ENCODE assay signal across 7 cellular contexts in the genomic region with DNA sequence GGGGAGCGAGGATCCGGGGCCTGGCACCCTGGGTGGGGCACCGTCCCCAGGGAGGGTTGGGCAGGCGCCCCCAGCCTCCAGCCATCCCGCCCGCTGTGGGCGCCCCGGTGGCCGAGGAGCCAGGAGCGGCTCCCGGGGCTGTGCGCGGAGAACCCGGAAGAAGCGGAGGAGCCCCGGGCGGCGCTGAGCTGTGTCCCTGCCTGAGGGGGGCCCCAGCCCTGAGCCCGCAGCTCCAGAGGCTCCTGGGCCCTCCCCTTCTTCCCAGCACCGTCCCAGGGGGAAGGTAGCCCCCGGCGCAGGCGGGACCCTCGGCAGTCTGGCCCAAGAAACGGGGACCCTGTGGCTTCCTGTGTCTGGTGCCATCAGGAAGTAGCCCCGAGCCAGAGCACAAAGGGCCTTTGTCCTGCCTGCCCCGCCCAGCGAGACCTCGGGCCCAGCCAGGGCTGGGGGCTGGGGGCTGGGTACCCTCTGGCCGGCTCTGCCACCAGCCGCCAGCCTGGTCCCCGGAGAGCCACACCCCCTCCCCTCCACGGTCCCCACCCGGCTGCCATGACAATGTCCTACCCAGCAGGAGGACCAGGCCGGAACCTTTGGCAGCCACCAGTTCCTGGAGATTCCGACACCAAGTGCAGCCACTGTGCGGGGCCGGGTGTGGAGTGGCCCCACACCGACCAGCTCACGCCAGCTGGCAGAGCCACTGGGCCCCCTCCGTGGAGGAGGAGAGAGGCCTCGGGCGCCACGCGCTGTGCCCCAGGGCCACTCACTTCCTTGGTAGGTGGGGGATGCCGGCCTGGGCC. TPM values are rescaled to one million over a fixed set of nuclear protein-coding genes. Genes with fewer than 3 reads are reported as not detected.
DNase-seq lines count a peak whose midpoint lies in the region; ATAC-seq, FAIRE-seq and TF ChIP-seq lines count a peak whose summit lies in the region.

No MANE protein-coding gene starts in this region.

- H3K4ac ChIP-seq in mesenchymal stem cell (ENCODE audit: low read depth in 1 of 2, low read length in 2 of 2) = peak overlapping the region; percentile 69 to 96

- H4K8ac ChIP-seq in mesenchymal stem cell (ENCODE audit: low read length) = peak overlapping the region; percentile 97

- H3K4me3 ChIP-seq in endothelial cell of umbilical vein (replicated peaks in 1 of 3; ENCODE audit: insufficient read depth in 1 of 3, low read depth in 1 of 3, low read length in 3 of 3) (peak overlapping the region in 2 of 3 experiments; percentile 1 to 46), mesenchymal stem cell (ENCODE audit: insufficient read depth in 1 of 2, low read depth in 1 of 2, low read length in 2 of 2) (peak overlapping the region; percentile 39 to 80), tibial artery (peak overlapping the region; percentile 61 to 93)

- peak overlapping the region; percentile 98 for H2BK120ac ChIP-seq in mesenchymal stem cell (ENCODE audit: low read depth, low read length)

- H4K91ac ChIP-seq in mesenchymal stem cell (ENCODE audit: low read length) = peak overlapping the region; percentile 98

- DNase-seq in activated CD4-positive, alpha-beta T cell treated with anti-CD3 and anti-CD28 coated beads, Interleukin-2, amount 10 ng/mL, durations not matched to agents 24 days and 14 days = peak; percentile 82
- DNase-seq in endothelial cell of umbilical vein (ENCODE audit: low read depth, low spot score) (peak; percentile 38), mesenchymal stem cell (peak; percentile 37), tibial artery (peak in 1 of 2 donors; percentile 28), 8988T (no peak)

- H3K36me3 ChIP-seq in endothelial cell of umbilical vein (ENCODE audit: control insufficient read depth in 2 of 2, extremely low read depth in 1 of 2, insufficient read depth in 2 of 2, low read length in 2 of 2) (no peaks in the 10 kb centered on the region), mesenchymal stem cell (ENCODE audit: control insufficient read depth in 1 of 2, insufficient read depth in 2 of 2, low read depth in 1 of 2, low read length in 2 of 2) (peaks cover 0 to 15% of the 10 kb centered on the region in 2 experiments), tibial artery (no peaks in the 10 kb centered on the region)

- 38% methylated on average over 43 of the region's 46 CpGs for WGBS in mesenchymal stem cell

- peak; percentile 63 for FAIRE-seq in endothelial cell of umbilical vein (lab: Jason Lieb, UNC)

- H3K27me3 ChIP-seq in endothelial cell of umbilical vein (ENCODE audit: control insufficient read depth in 2 of 2, insufficient read depth in 2 of 2, low read length in 2 of 2) (no peaks in the 10 kb centered on the region), mesenchymal stem cell (ENCODE audit: control insufficient read depth in 1 of 2, insufficient read depth in 1 of 2, low read length in 2 of 2) (peaks cover 0 to 23% of the 10 kb centered on the region in 2 experiments), tibial artery (peaks cover 2 to 19% of the 10 kb centered on the region in 2 donors)

- peak overlapping the region; percentile 90 for H2AK5ac ChIP-seq in mesenchymal stem cell (ENCODE audit: low read length, severe bottlenecking)

- intact Hi-C loops in activated CD4-positive, alpha-beta T cell treated with anti-CD3 and anti-CD28 coated beads, Interleukin-2, amount 10 ng/mL, durations not matched to agents 24 days and 14 days (cut with micrococcal nuclease) = loop anchor here (5.0 kb wide), 1 partner anchor 49 kb away; a partner anchor contains a TSS
- intact Hi-C loops in endothelial cell of umbilical vein (cut with micrococcal nuclease) = loop anchor here (1.0 kb wide), 2 partner anchors 36 to 72 kb away; no protein-coding TSS in a partner anchor
- intact Hi-C loops in tibial artery (cut with DNase I; ENCODE audit: low total_unique reads) = no loop called here

- H3K4me3 Mint-ChIP-seq in activated CD4-positive, alpha-beta T cell treated with anti-CD3 and anti-CD28 coated beads, Interleukin-2, amount 10 ng/mL, durations not matched to agents 24 days and 14 days = peak overlapping the region; percentile 54

- no peaks in the 10 kb centered on the region for H3K4me1 Mint-ChIP-seq in activated CD4-positive, alpha-beta T cell treated with anti-CD3 and anti-CD28 coated beads, Interleukin-2, amount 10 ng/mL, durations not matched to agents 24 days and 14 days

- no peaks in the 10 kb centered on the region for H3K9me1 ChIP-seq in endothelial cell of umbilical vein (replicated peaks; ENCODE audit: control insufficient read depth, extremely low read depth, insufficient read depth, low read length)

- dilution Hi-C loops in endothelial cell of umbilical vein (cut with MboI; ENCODE audit: extremely low pct_ligation_motif_present, low sequenced_read_pairs) = no loop called here

- H3K27ac Mint-ChIP-seq in activated CD4-positive, alpha-beta T cell treated with anti-CD3 and anti-CD28 coated beads, Interleukin-2, amount 10 ng/mL, durations not matched to agents 24 days and 14 days = no peak overlapping the region

- H3K27me3 Mint-ChIP-seq in activated CD4-positive, alpha-beta T cell treated with anti-CD3 and anti-CD28 coated beads, Interleukin-2, amount 10 ng/mL, durations not matched to agents 24 days and 14 days = no peaks in the 10 kb centered on the region

- no peaks in the 10 kb centered on the region for H4K20me1 ChIP-seq in endothelial cell of umbilical vein (replicated peaks; ENCODE audit: control insufficient read depth, extremely low read depth, insufficient read depth, low read length)

- peak overlapping the region; percentile 9 to 94 for H2BK12ac ChIP-seq in mesenchymal stem cell (ENCODE audit: low read length in 2 of 2)

- TF ChIP-seq CTCF in endothelial cell of umbilical vein (IDR thresholded peaks at IDR 0.05; ENCODE audit: extremely low read depth in 1 of 2, insufficient read depth in 1 of 2, low read depth in 1 of 2, low read length in 2 of 2) (no peak), tibial artery (IDR thresholded peaks at IDR 0.05) (no peak)

- no peaks in the 10 kb centered on the region for H3K9me3 ChIP-seq in endothelial cell of umbilical vein (replicated peaks; ENCODE audit: control insufficient read depth, insufficient read depth, low read length)
- H3K9me3 ChIP-seq in mesenchymal stem cell (ENCODE audit: control insufficient read depth, low read length) = no peaks in the 10 kb centered on the region
- no peaks in the 10 kb centered on the region for H3K9me3 ChIP-seq in tibial artery

- peak overlapping the region; percentile 90 to 97 for H3K18ac ChIP-seq in mesenchymal stem cell (ENCODE audit: low read depth in 1 of 2, low read length in 2 of 2)

- peak overlapping the region in 1 of 2 experiments; percentile 46 for H3K23ac ChIP-seq in mesenchymal stem cell (ENCODE audit: low read length in 2 of 2)

- H2BK5ac ChIP-seq in mesenchymal stem cell (ENCODE audit: low read depth, low read length, poor library complexity, severe bottlenecking) = peak overlapping the region; percentile 68

- H3K4me1 ChIP-seq in endothelial cell of umbilical vein (ENCODE audit: control insufficient read depth, extremely low read depth, insufficient read depth, low read length) (peaks cover 14% of the 10 kb centered on the region), mesenchymal stem cell (ENCODE audit: control insufficient read depth, insufficient read depth, low read depth, low read length) (peaks cover 40% of the 10 kb centered on the region), tibial artery (peaks cover 0 to 17% (median 8%) of the 10 kb centered on the region in 4 donors)

- peak overlapping the region; percentile 76 for H3K9ac ChIP-seq in endothelial cell of umbilical vein (replicated peaks; ENCODE audit: extremely low read depth, insufficient read depth, low read length)
- H3K9ac ChIP-seq in mesenchymal stem cell (ENCODE audit: low read length) = peak overlapping the region; percentile 89

- H3K14ac ChIP-seq in mesenchymal stem cell (ENCODE audit: low read length in 2 of 2) = peak overlapping the region in 1 of 2 experiments; percentile 95

- no peaks in the 10 kb centered on the region for H3K79me2 ChIP-seq in endothelial cell of umbilical vein (ENCODE audit: control insufficient read depth, insufficient read depth, low read length)

- CTCF ChIA-PET in endothelial cell of umbilical vein (lab: Charles Lee) = interaction anchor here (1.0 to 2.0 kb wide), 3 partner anchors 36 to 174 kb away, joined by 3 to 6 read pairs (median 5); no protein-coding TSS in a partner anchor

- peaks cover 1% of the 10 kb centered on the region for H3K79me1 ChIP-seq in mesenchymal stem cell (replicated peaks; ENCODE audit: low read length, poor library complexity, severe bottlenecking)

- TF ChIP-seq POLR2A in endothelial cell of umbilical vein (IDR thresholded peaks at IDR 0.05; ENCODE audit: low read depth, low read length) = peak; percentile 14

- TSS peak; percentile 77 for BruUV-seq in endothelial cell of umbilical vein (replicated peaks; lab: Mats Ljungman, UMichigan)

- ATAC-seq in GM18498 (IDR thresholded peaks at IDR 0.05; ENCODE audit: unreplicated experiment) (peak; percentile 51), HG03342 (IDR thresholded peaks at IDR 0.05; ENCODE audit: unreplicated experiment) (peak; percentile 39)

- H2BK15ac ChIP-seq in mesenchymal stem cell (ENCODE audit: low read depth, poor library complexity, severe bottlenecking) = peak overlapping the region; percentile 98

- H3K36me3 Mint-ChIP-seq in activated CD4-positive, alpha-beta T cell treated with anti-CD3 and anti-CD28 coated beads, Interleukin-2, amount 10 ng/mL, durations not matched to agents 24 days and 14 days (ENCODE audit: low read depth) = peaks cover 2% of the 10 kb centered on the region

- H3K9me3 Mint-ChIP-seq in activated CD4-positive, alpha-beta T cell treated with anti-CD3 and anti-CD28 coated beads, Interleukin-2, amount 10 ng/mL, durations not matched to agents 24 days and 14 days = peaks cover 4% of the 10 kb centered on the region

- H3K27ac ChIP-seq in endothelial cell of umbilical vein (ENCODE audit: insufficient read depth, low read depth, low read length) = peak overlapping the region; percentile 49
- no peak overlapping the region for H3K27ac ChIP-seq in mesenchymal stem cell (ENCODE audit: low read length, poor library complexity, severe bottlenecking)
- H3K27ac ChIP-seq in tibial artery = peak overlapping the region; percentile 92 to 93

- H2AFZ ChIP-seq in endothelial cell of umbilical vein (ENCODE audit: low read depth, low read length) (peak overlapping the region; percentile 89), mesenchymal stem cell (ENCODE audit: low read depth, low read length) (peak overlapping the region; percentile 47)

- H3K4me2 ChIP-seq in endothelial cell of umbilical vein (ENCODE audit: insufficient read depth, low read length) (peak overlapping the region; percentile 33), mesenchymal stem cell (ENCODE audit: low read length, poor library complexity, severe bottlenecking) (peak overlapping the region; percentile 86)

- POLR2A ChIA-PET in endothelial cell of umbilical vein (lab: Charles Lee) = no interaction called here

RNA-seq across cellular contexts. Expression of a gene that starts 15.6 kb away (rescaled TPM):
- not detected in 2 replicates for total RNA-seq in activated CD4-positive, alpha-beta T cell treated with anti-CD3 and anti-CD28 coated beads, Interleukin-2, amount 10 ng/mL, durations not matched to agents 24 days and 14 days
- not detected in 2 replicates for total RNA-seq in endothelial cell of umbilical vein
- not detected in 2 replicates for polyA plus RNA-seq in endothelial cell of umbilical vein
- polyA plus RNA-seq in endothelial cell of umbilical vein (2011; cell fraction: cytosol; rRNA removed) = not detected in 2 replicates
- polyA plus RNA-seq in endothelial cell of umbilical vein (2011; cell fraction: nucleus; rRNA removed) = not detected in 2 replicates
- not detected in 2 replicates for polyA plus RNA-seq in endothelial cell of umbilical vein (2012)
- not detected in 2 replicates for polyA minus RNA-seq in endothelial cell of umbilical vein
- not detected for polyA minus RNA-seq in endothelial cell of umbilical vein (2011; cell fraction: cytosol; rRNA and poly(A)+ RNA removed)
- not detected in 2 replicates for polyA minus RNA-seq in endothelial cell of umbilical vein (2011; cell fraction: nucleus; rRNA and poly(A)+ RNA removed)
- not detected for polyA plus RNA-seq in mesenchymal stem cell (2013, experiment 1 of 2)
- polyA plus RNA-seq in mesenchymal stem cell (2013, experiment 2 of 2) = not detected

RNA-seq across cellular contexts. Expression of a gene that starts 42.2 kb away (rescaled TPM):
- total RNA-seq in activated CD4-positive, alpha-beta T cell treated with anti-CD3 and anti-CD28 coated beads, Interleukin-2, amount 10 ng/mL, durations not matched to agents 24 days and 14 days = 24.5 and 28.0 TPM in 2 replicates
- 19.7 and 20.1 TPM in 2 replicates for total RNA-seq in endothelial cell of umbilical vein
- polyA plus RNA-seq in endothelial cell of umbilical vein = 16.1 and 20.1 TPM in 2 replicates
- polyA plus RNA-seq in endothelial cell of umbilical vein (2011; cell fraction: cytosol; rRNA removed) = 6.9 and 10.8 TPM in 2 replicates
- 34.3 and 36.5 TPM in 2 replicates for polyA plus RNA-seq in endothelial cell of umbilical vein (2011; cell fraction: nucleus; rRNA removed)
- 7.3 and 8.7 TPM in 2 replicates for polyA plus RNA-seq in endothelial cell of umbilical vein (2012)
- polyA minus RNA-seq in endothelial cell of umbilical vein = 3.6 and 4.6 TPM in 2 replicates
- 9.5 TPM for polyA minus RNA-seq in endothelial cell of umbilical vein (2011; cell fraction: cytosol; rRNA and poly(A)+ RNA removed)
- 6.0 and 13.7 TPM in 2 replicates for polyA minus RNA-seq in endothelial cell of umbilical vein (2011; cell fraction: nucleus; rRNA and poly(A)+ RNA removed)
- 7.6 TPM for polyA plus RNA-seq in mesenchymal stem cell (2013, experiment 1 of 2)
- 7.7 TPM for polyA plus RNA-seq in mesenchymal stem cell (2013, experiment 2 of 2)

RNA-seq across cellular contexts. Expression of a gene that starts 48.3 kb away (rescaled TPM):
- total RNA-seq in activated CD4-positive, alpha-beta T cell treated with anti-CD3 and anti-CD28 coated beads, Interleukin-2, amount 10 ng/mL, durations not matched to agents 24 days and 14 days = 250 and 254 TPM in 2 replicates
- not detected in 2 replicates for total RNA-seq in endothelial cell of umbilical vein
- not detected in 2 replicates for polyA plus RNA-seq in endothelial cell of umbilical vein
- 0.10 TPM in 1 of 2 replicates, not detected in the other for polyA plus RNA-seq in endothelial cell of umbilical vein (2011; cell fraction: cytosol; rRNA removed)
- polyA plus RNA-seq in endothelial cell of umbilical vein (2011; cell fraction: nucleus; rRNA removed) = not detected in 2 replicates
- polyA plus RNA-seq in endothelial cell of umbilical vein (2012) = not detected in 2 replicates
- not detected in 2 replicates for polyA minus RNA-seq in endothelial cell of umbilical vein
- not detected for polyA minus RNA-seq in endothelial cell of umbilical vein (2011; cell fraction: cytosol; rRNA and poly(A)+ RNA removed)
- not detected in 2 replicates for polyA minus RNA-seq in endothelial cell of umbilical vein (2011; cell fraction: nucleus; rRNA and poly(A)+ RNA removed)
- polyA plus RNA-seq in mesenchymal stem cell (2013, experiment 1 of 2) = not detected
- not detected for polyA plus RNA-seq in mesenchymal stem cell (2013, experiment 2 of 2)

RNA-seq across cellular contexts. Expression of a gene that starts 55.8 kb away (rescaled TPM):
- 692 and 702 TPM in 2 replicates for total RNA-seq in activated CD4-positive, alpha-beta T cell treated with anti-CD3 and anti-CD28 coated beads, Interleukin-2, amount 10 ng/mL, durations not matched to agents 24 days and 14 days
- total RNA-seq in endothelial cell of umbilical vein = 0.62 and 1.5 TPM in 2 replicates
- 0.55 and 1.4 TPM in 2 replicates for polyA plus RNA-seq in endothelial cell of umbilical vein
- 0.34 and 0.48 TPM in 2 replicates for polyA plus RNA-seq in endothelial cell of umbilical vein (2011; cell fraction: cytosol; rRNA removed)
- polyA plus RNA-seq in endothelial cell of umbilical vein (2011; cell fraction: nucleus; rRNA removed) = 0.79 and 0.94 TPM in 2 replicates
- polyA plus RNA-seq in endothelial cell of umbilical vein (2012) = 0.82 and 1.4 TPM in 2 replicates
- polyA minus RNA-seq in endothelial cell of umbilical vein = 0.25 TPM in 1 of 2 replicates, not detected in the other
- polyA minus RNA-seq in endothelial cell of umbilical vein (2011; cell fraction: cytosol; rRNA and poly(A)+ RNA removed) = not detected
- 0.24 and 0.58 TPM in 2 replicates for polyA minus RNA-seq in endothelial cell of umbilical vein (2011; cell fraction: nucleus; rRNA and poly(A)+ RNA removed)
- 0.04 TPM for polyA plus RNA-seq in mesenchymal stem cell (2013, experiment 1 of 2)
- 0.05 TPM for polyA plus RNA-seq in mesenchymal stem cell (2013, experiment 2 of 2)

Comparison
In these comparisons a context has a peak if more than half of its experiments do, and no peak if none do; other contexts are left out.
1. H3K4me3 ChIP-seq: peak in every context shown above with its lines; median percentile 77 in tibial artery; 60 in mesenchymal stem cell; 24 in endothelial cell of umbilical vein.
2. RNA of a gene that starts 48.3 kb away (total RNA-seq): 250 to 254 TPM in activated CD4-positive, alpha-beta T cell treated with anti-CD3 and anti-CD28 coated beads, Interleukin-2, amount 10 ng/mL, durations not matched to agents 24 days and 14 days; not detected in endothelial cell of umbilical vein; every median in the first group is over 100 times any median in the second.